13 cellular contexts compared by ENCODE assay signal in genomic region chr4:123672987-123673386, GRCh38.
DNase-seq lines count a peak whose midpoint lies in the region; ATAC-seq, FAIRE-seq and TF ChIP-seq lines count a peak whose summit lies in the region.
"Had no signal": no experiment of that assay in that cellular context is flagged by ENCODE, and none has a peak within 500 bp of the region (broad histone marks: within the 10 kb centered on the region; RNA-seq: fewer than 3 reads in every experiment).

No MANE protein-coding gene starts in this region.

- no peak overlapping the region for H4K8ac ChIP-seq in H1 (ENCODE audit: extremely low read depth, insufficient read depth, low read length)

- H2AK5ac ChIP-seq in H1 (ENCODE audit: low read depth, low read length), result no peak overlapping the region

- H3K79me2 ChIP-seq in H1 (ENCODE audit: control insufficient read depth in 1 of 2, insufficient read depth in 2 of 2, low read length in 2 of 2), result no peaks in the 10 kb centered on the region

- H3K23ac ChIP-seq in H1 (ENCODE audit: insufficient read length), result no peak overlapping the region

- CTCF ChIA-PET in H1 (lab: Charles Lee; ENCODE audit: partially characterized antibody), result interaction anchor here (3.1 kb wide), 1 partner anchor 12 kb away, joined by 18 read pairs; no protein-coding TSS in a partner anchor

- H2BK12ac ChIP-seq in H1 (ENCODE audit: low read depth, low read length), result no peak overlapping the region

- H3K4me3 ChIP-seq in H1 (ENCODE audit: extremely low read depth in 1 of 4, insufficient read depth in 2 of 4, low read depth in 3 of 4, low read length in 4 of 4) (no peak overlapping the region), muscle layer of duodenum (ENCODE audit: low read depth in 1 of 2, low read length in 2 of 2) (no peak overlapping the region)
- H3K4me3 ChIP-seq: spleen had no signal

- H2AFZ ChIP-seq in H1 (ENCODE audit: low read length), result peak overlapping the region; percentile 19; the same call in 1 of the 2 replicates

- H4K91ac ChIP-seq in H1 (replicated peaks; ENCODE audit: insufficient read length, low read length), result no peak overlapping the region

- POLR2A ChIA-PET in H1 (lab: Charles Lee; ENCODE audit: partially characterized antibody), result no interaction called here

- TF ChIP-seq EP300 in Ishikawa (IDR thresholded peaks at IDR 0.05; ENCODE audit: borderline replicate concordance) (peak; percentile 81), H1 (IDR thresholded peaks at IDR 0.05; ENCODE audit: borderline replicate concordance in 1 of 2, low read depth in 2 of 2, low read length in 2 of 2) (no peak)

- H3K4me1 ChIP-seq in H1 (replicated peaks in 1 of 4; ENCODE audit: control insufficient read depth in 3 of 4, insufficient read depth in 4 of 4, low read length in 3 of 4), result peaks cover 0 to 5% (median 0%) of the 10 kb centered on the region in 4 experiments; a peak in 1 of 7 replicates
- peaks cover 0 to 6% of the 10 kb centered on the region in 2 donors for H3K4me1 ChIP-seq in muscle layer of duodenum (ENCODE audit: control insufficient read depth in 1 of 2, insufficient read depth in 2 of 2, low read length in 2 of 2)

- no peak for TF ChIP-seq CTCF in H1 (IDR thresholded peaks at IDR 0.05; ENCODE audit: control extremely low read depth in 1 of 3, insufficient read depth in 1 of 3, low read depth in 1 of 3, low read length in 3 of 3)

- H3K79me1 ChIP-seq in H1 (ENCODE audit: low read depth, low read length), result no peaks in the 10 kb centered on the region

- H2BK120ac ChIP-seq in H1 (replicated peaks; ENCODE audit: low read depth, low read length), result no peak overlapping the region

- no peak overlapping the region for H3K9ac ChIP-seq in H1 (replicated peaks in 1 of 4; ENCODE audit: extremely low read depth in 1 of 4, low read depth in 3 of 4, low read length in 3 of 4)

- no peaks in the 10 kb centered on the region for H4K20me1 ChIP-seq in H1 (replicated peaks in 1 of 2; ENCODE audit: control insufficient read depth in 1 of 2, insufficient read depth in 2 of 2, low read length in 2 of 2)

- H3K27ac ChIP-seq in H1 (ENCODE audit: low read depth, low read length) (no peak overlapping the region), muscle layer of duodenum (ENCODE audit: low read length) (peak overlapping the region; percentile 10)
- H3K27ac ChIP-seq: spleen had no signal

- H3K36me3 ChIP-seq in H1 (ENCODE audit: control insufficient read depth in 2 of 4, insufficient read depth in 4 of 4, low read length in 3 of 4) (no peaks in the 10 kb centered on the region), muscle layer of duodenum (ENCODE audit: control insufficient read depth in 1 of 2, insufficient read depth in 2 of 2, low read length in 2 of 2) (no peaks in the 10 kb centered on the region)
- H3K36me3 ChIP-seq: spleen had no signal

- no peak overlapping the region for H2BK5ac ChIP-seq in H1 (ENCODE audit: low read depth, low read length)

- H3K27me3 ChIP-seq in H1 (replicated peaks in 1 of 4; ENCODE audit: control insufficient read depth in 3 of 4, extremely low read depth in 1 of 4, insufficient read depth in 3 of 4, low read length in 3 of 4), result no peaks in the 10 kb centered on the region
- no peaks in the 10 kb centered on the region for H3K27me3 ChIP-seq in muscle layer of duodenum (ENCODE audit: low read depth, low read length)
- H3K27me3 ChIP-seq: spleen had no signal

- H3K4ac ChIP-seq in H1 (replicated peaks; ENCODE audit: insufficient read length, low read depth, low read length), result no peak overlapping the region

- 89% methylated on average over 3 of the region's 3 CpGs; no CpG with 5 or more reads in 1 of the 2 experiments for WGBS in H1 (ENCODE audit: extremely low coverage in 1 of 2, insufficient coverage in 1 of 2, insufficient read length in 1 of 2, insufficient replicate concordance in 2 of 2, low coverage in 1 of 2, low lambda C conversion rate in 2 of 2, missing lambda C conversion rate in 1 of 2), 2 experiments

- no peak overlapping the region for H3K4me2 ChIP-seq in H1 (ENCODE audit: insufficient read depth in 1 of 2, low read depth in 2 of 2, low read length in 2 of 2)

- H3K14ac ChIP-seq in H1 (ENCODE audit: insufficient read length), result no peak overlapping the region

- DNase-seq in EL (peak; percentile 37), H1 (ENCODE audit: low read depth in 1 of 2, low spot score in 2 of 2) (no peak), SK-N-DZ (ENCODE audit: low spot score) (no peak), NCI-H1048 (lab: John Stamatoyannopoulos, UW) (no peak), NCI-H524 (lab: John Stamatoyannopoulos, UW) (no peak)
- DNase-seq: activated CD4-positive, alpha-beta T cell treated with anti-CD3 and anti-CD28 coated beads for 1 hour; activated naive CD4-positive, alpha-beta T cell; NCI-H2171 treated with DMSO at 0.1 percent for 48 hours; SHP77; spleen had no signal

- no peak overlapping the region for H2BK20ac ChIP-seq in H1 (ENCODE audit: low read length)

- no peaks in the 10 kb centered on the region for H3K23me2 ChIP-seq in H1 (ENCODE audit: low read depth, low read length)

- no peak for TF ChIP-seq POLR2A in H1 (IDR thresholded peaks at IDR 0.05; ENCODE audit: control extremely low read depth in 1 of 2, low read depth in 2 of 2, low read length in 2 of 2)

- no peaks in the 10 kb centered on the region for H3K9me3 ChIP-seq in H1 (ENCODE audit: insufficient read depth in 2 of 2, low read depth in 1 of 2, low read length in 1 of 2)
- no peaks in the 10 kb centered on the region for H3K9me3 ChIP-seq in muscle layer of duodenum (ENCODE audit: control insufficient read depth in 1 of 2, low read length in 2 of 2)
- H3K9me3 ChIP-seq: spleen had no signal

- TF ChIP-seq RAD21 in Ishikawa (IDR thresholded peaks at IDR 0.05; ENCODE audit: low read depth) (no peak), H1 (IDR thresholded peaks at IDR 0.05 in 1 of 2, conservative IDR thresholded peaks at IDR 0.05 in 1 of 2; ENCODE audit: low read depth in 2 of 2, low read length in 2 of 2) (no peak)

- H4K5ac ChIP-seq in H1 (ENCODE audit: insufficient read length, low read depth, low read length), result no peak overlapping the region

- FAIRE-seq in H1 (lab: Jason Lieb, UNC), result no peak

- no peak overlapping the region for H2BK15ac ChIP-seq in H1 (ENCODE audit: low read length)

- no peak overlapping the region for H3K18ac ChIP-seq in H1 (ENCODE audit: extremely low read depth, low read length)

- no peak for ATAC-seq in HG03469 (IDR thresholded peaks at IDR 0.05; ENCODE audit: unreplicated experiment)

- H3K56ac ChIP-seq in H1 (replicated peaks; ENCODE audit: insufficient read length, low read depth, low read length), result no peak overlapping the region

TF ChIP-seq in Ishikawa, 13 proteins besides CTCF, POLR2A, EP300 and RAD21:
- TF ChIP-seq CEBPB (IDR thresholded peaks at IDR 0.05), result peak; percentile 97
- peak; percentile 78; the same call in 1 of the 2 replicates for TF ChIP-seq FOXM1 (IDR thresholded peaks at IDR 0.05; ENCODE audit: borderline replicate concordance, low read depth)
- TF ChIP-seq NFIC (IDR thresholded peaks at IDR 0.05), result peak; percentile 64
- TF ChIP-seq TEAD4 (IDR thresholded peaks at IDR 0.05), result peak; percentile 84
- TF ChIP-seq TCF12 (IDR thresholded peaks at IDR 0.05; ENCODE audit: low read depth), result no peak
- TF ChIP-seq YY1 (IDR thresholded peaks at IDR 0.05; ENCODE audit: low read depth), result no peak

TF ChIP-seq in H1, 55 proteins besides CTCF, POLR2A, EP300 and RAD21:
- TF ChIP-seq E2F6 (IDR thresholded peaks at IDR 0.05) (no peak), TCF12 (IDR thresholded peaks at IDR 0.05; ENCODE audit: low read depth, low read length) (no peak), SIX5 (IDR thresholded peaks at IDR 0.05; ENCODE audit: low read depth, low read length) (no peak), EZH2 (IDR thresholded peaks at IDR 0.05; ENCODE audit: low read depth, low read length, severe bottlenecking) (no peak), BCL11A (IDR thresholded peaks at IDR 0.05; ENCODE audit: low read depth in 2 of 2, low read length in 2 of 2) (no peak), SAP30 (IDR thresholded peaks at IDR 0.05; ENCODE audit: insufficient read depth, insufficient replicate concordance, low read length) (no peak), MAFK (IDR thresholded peaks at IDR 0.05; ENCODE audit: low read depth, low read length) (no peak), GABPA (IDR thresholded peaks at IDR 0.05; ENCODE audit: borderline replicate concordance, insufficient read depth, low read length) (no peak), NANOG (IDR thresholded peaks at IDR 0.05; ENCODE audit: insufficient read depth, low read depth, low read length, poor library complexity, severe bottlenecking) (no peak), ASH2L (IDR thresholded peaks at IDR 0.05; ENCODE audit: low read length) (no peak), GTF2F1 (IDR thresholded peaks at IDR 0.05; ENCODE audit: borderline replicate concordance, low read depth, low read length) (no peak), CHD2 (IDR thresholded peaks at IDR 0.05; ENCODE audit: low read length) (no peak), TAF1 (IDR thresholded peaks at IDR 0.05; ENCODE audit: low read depth, low read length) (no peak), SIN3A (conservative IDR thresholded peaks at IDR 0.05 in 1 of 2, IDR thresholded peaks at IDR 0.05 in 1 of 2; ENCODE audit: low read depth in 1 of 2, low read length in 2 of 2) (no peak), TAF7 (optimal IDR thresholded peaks at IDR 0.05; ENCODE audit: borderline replicate concordance, low read depth, low read length) (no peak), FOSL1 (IDR thresholded peaks at IDR 0.05; ENCODE audit: insufficient read depth, low read depth, low read length) (no peak), EGR1 (IDR thresholded peaks at IDR 0.05; ENCODE audit: borderline replicate concordance, low read depth, low read length) (no peak), TEAD4 (IDR thresholded peaks at IDR 0.05; ENCODE audit: low read depth, low read length) (no peak)
